1 cellular context compared by ENCODE assay signal in genomic region chr22:37302617-37303555, GRCh38.
TF ChIP-seq lines count a peak whose summit lies in the region.

No MANE protein-coding gene starts in this region.

TF ChIP-seq in A549, 52 proteins besides CTCF, POLR2A, EP300 and RAD21:
- TF ChIP-seq RFX5 (IDR thresholded peaks at IDR 0.05) (no peak), ZSCAN20 (CRISPR knock-in tag; IDR thresholded peaks at IDR 0.05) (no peak), SREBF2 (IDR thresholded peaks at IDR 0.05) (no peak), POLR2AphosphoS2 (conservative IDR thresholded peaks at IDR 0.05; ENCODE audit: low read length) (no peak)
